Comparison of ENCODE assay signal across 29 cellular contexts in the genomic region with DNA sequence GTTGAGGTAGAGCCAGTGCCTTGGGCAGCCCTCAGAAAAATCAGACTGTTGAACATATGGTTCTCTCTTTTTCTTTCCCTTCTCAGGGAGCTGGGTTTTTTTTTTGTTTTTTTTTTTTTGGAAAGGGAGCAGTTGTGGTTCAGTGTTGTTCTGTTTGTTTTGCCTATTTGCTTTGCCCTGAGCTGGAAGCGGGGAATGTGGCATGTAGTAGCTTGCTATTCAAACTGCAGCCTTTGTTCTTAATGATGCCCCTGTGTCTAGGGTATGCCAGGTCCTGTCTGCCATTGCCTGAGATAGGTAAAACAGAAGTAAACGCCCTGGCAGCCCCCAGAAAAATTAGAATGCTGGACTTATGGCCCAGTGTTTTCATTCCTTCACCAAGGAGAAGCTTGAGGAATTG. TPM values are rescaled to one million over a fixed set of nuclear protein-coding genes. Genes with fewer than 3 reads are reported as not detected.
"Had no signal": no experiment of that assay in that cellular context is flagged by ENCODE, and none has a peak within 500 bp of the region (broad histone marks: within the 10 kb centered on the region; RNA-seq: fewer than 3 reads in every experiment).

No MANE protein-coding gene starts in this region.

- H3K9me3 Mint-ChIP-seq: activated naive CD4-positive, alpha-beta T cell treated with anti-CD3 and anti-CD28 coated beads, Interleukin-2, amount 50 U/mL, for 72 hours; nephron had no signal

- ATAC-seq: activated naive CD4-positive, alpha-beta T cell treated with anti-CD3 and anti-CD28 coated beads, Interleukin-2, amount 50 U/mL, for 72 hours; activated T-cell treated with anti-CD3 and anti-CD28 coated beads, Interleukin-2, amount 50 U/mL, for 72 hours; heart left ventricle; left lung; right lobe of liver had no signal

- DNase-seq: activated CD4-positive, alpha-beta T cell treated with anti-CD3 and anti-CD28 coated beads for 4 hours; activated CD4-positive, alpha-beta T cell treated with anti-CD3 and anti-CD28 coated beads, Interleukin-2, amount 50 U/mL, for 4 hours; activated naive CD4-positive, alpha-beta T cell; activated T-cell treated with anti-CD3 and anti-CD28 coated beads for 4 hours; activated T-cell treated with anti-CD3 and anti-CD28 coated beads, Interleukin-2, amount 50 U/mL, for 72 hours; colonic mucosa; dorsolateral prefrontal cortex; effector memory CD4-positive, alpha-beta T cell; foreskin fibroblast; heart left ventricle; kidney glomerular epithelial cell; left lung; posterior cingulate gyrus; right lobe of liver; stimulated activated CD4-positive, alpha-beta T cell treated with anti-CD3 and anti-CD28 coated beads, Interleukin-12 subunit alpha, Interleukin-12 subunit beta, amount 100 ng/mL, for 4 hours; stimulated activated CD4-positive, alpha-beta T cell treated with anti-CD3 and anti-CD28 coated beads, Interleukin-4, amount 100 ng/mL, for 1 hour; trophoblast cell; uterus had no signal

- H3K4me3 ChIP-seq: colonic mucosa, dorsolateral prefrontal cortex, heart left ventricle, left lung, right lobe of liver, skin epidermis, thoracic aorta, uterus had no signal

- H3K4me3 Mint-ChIP-seq: activated T-cell treated with anti-CD3 and anti-CD28 coated beads, Interleukin-2, amount 50 U/mL, for 72 hours; nephron; stimulated activated naive CD8-positive, alpha-beta T cell treated with anti-CD3 and anti-CD28 coated beads, Interleukin-15, Interleukin-2, amounts not matched to agents 100 ng/mL and 50 ng/mL, for 24 hours had no signal

- H3K27ac ChIP-seq: colonic mucosa, dorsolateral prefrontal cortex, heart left ventricle, left lung, right lobe of liver, skin epidermis, thoracic aorta, uterus, VCaP had no signal

- H3K4me1 Mint-ChIP-seq: nephron had no signal

- H3K9me3 ChIP-seq: colonic mucosa, heart left ventricle, right lobe of liver, thoracic aorta, uterus had no signal

- H3K36me3 Mint-ChIP-seq: activated naive CD4-positive, alpha-beta T cell treated with anti-CD3 and anti-CD28 coated beads, Interleukin-2, amount 50 U/mL, for 72 hours had no signal

- H3K4me1 ChIP-seq: colonic mucosa, heart left ventricle, left lung, right lobe of liver, uterus had no signal

- H3K36me3 ChIP-seq: colonic mucosa, heart left ventricle, left lung, right lobe of liver, thoracic aorta, uterus had no signal

- H3K27ac Mint-ChIP-seq: activated naive CD4-positive, alpha-beta T cell treated with anti-CD3 and anti-CD28 coated beads, Interleukin-2, amount 50 U/mL, for 72 hours; nephron; stimulated activated naive CD8-positive, alpha-beta T cell treated with anti-CD3 and anti-CD28 coated beads, Interleukin-15, Interleukin-2, amounts not matched to agents 100 ng/mL and 50 ng/mL, for 24 hours had no signal

- H3K27me3 ChIP-seq: colonic mucosa, heart left ventricle, left lung, right lobe of liver, uterus had no signal

RNA-seq across cellular contexts. Expression of a gene that starts 3.6 kb away (rescaled TPM):
- total RNA-seq: activated naive CD4-positive, alpha-beta T cell treated with anti-CD3 and anti-CD28 coated beads, Interleukin-2, amount 50 U/mL, for 72 hours; activated T-cell treated with anti-CD3 and anti-CD28 coated beads, Interleukin-2, amount 50 U/mL, for 72 hours; dorsolateral prefrontal cortex; lung microvascular endothelial cell; osteoblast had no signal

RNA-seq across cellular contexts. Expression of a gene that starts 28.4 kb away (rescaled TPM):
- total RNA-seq: activated naive CD4-positive, alpha-beta T cell treated with anti-CD3 and anti-CD28 coated beads, Interleukin-2, amount 50 U/mL, for 72 hours; activated T-cell treated with anti-CD3 and anti-CD28 coated beads, Interleukin-2, amount 50 U/mL, for 72 hours; colonic mucosa; lung microvascular endothelial cell; osteoblast; subcutaneous adipose tissue; thoracic aorta; uterus had no signal
- polyA plus RNA-seq: esophagus had no signal

RNA-seq across cellular contexts. Expression of a gene that starts 44.7 kb away (rescaled TPM):
- total RNA-seq: activated naive CD4-positive, alpha-beta T cell treated with anti-CD3 and anti-CD28 coated beads, Interleukin-2, amount 50 U/mL, for 72 hours; activated T-cell treated with anti-CD3 and anti-CD28 coated beads, Interleukin-2, amount 50 U/mL, for 72 hours; colonic mucosa; heart left ventricle; left lung; lung microvascular endothelial cell; mucosa of gallbladder; osteoblast; right lobe of liver; subcutaneous adipose tissue; thoracic aorta; uterus had no signal
- polyA plus RNA-seq: esophagus, heart left ventricle had no signal
